1 cellular context compared by ENCODE assay signal in the genomic region with DNA sequence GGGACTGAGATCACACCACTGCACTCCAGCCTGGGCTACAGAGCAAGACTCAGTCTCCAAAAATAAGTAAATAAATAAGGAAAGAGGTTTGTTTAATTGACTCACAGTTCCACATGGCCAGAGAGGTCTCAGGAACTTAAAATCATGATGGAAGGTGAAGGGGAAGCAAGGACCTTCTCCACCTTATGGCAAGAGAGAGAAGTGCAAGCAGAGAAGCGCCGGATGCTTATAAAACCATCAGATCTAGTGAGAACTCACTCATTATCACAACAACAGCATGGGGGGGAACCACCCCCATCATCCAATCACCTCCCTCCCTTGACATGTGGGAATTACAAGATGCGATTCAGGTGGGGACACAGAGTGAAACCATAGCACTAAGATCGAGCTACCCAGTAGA.
TF ChIP-seq lines count a peak whose summit lies in the region.

No MANE protein-coding gene starts in this region.

TF ChIP-seq in IMR-90, 13 proteins besides CTCF, POLR2A, EP300 and RAD21:
- TF ChIP-seq MXI1 (IDR thresholded peaks at IDR 0.05; ENCODE audit: borderline replicate concordance, low read depth, low read length): no peak
- no peak for TF ChIP-seq SMC3 (IDR thresholded peaks at IDR 0.05; ENCODE audit: low read depth, low read length)
- TF ChIP-seq RCOR1 (IDR thresholded peaks at IDR 0.05; ENCODE audit: insufficient replicate concordance, low read length): no peak
- TF ChIP-seq, protein P1, sequence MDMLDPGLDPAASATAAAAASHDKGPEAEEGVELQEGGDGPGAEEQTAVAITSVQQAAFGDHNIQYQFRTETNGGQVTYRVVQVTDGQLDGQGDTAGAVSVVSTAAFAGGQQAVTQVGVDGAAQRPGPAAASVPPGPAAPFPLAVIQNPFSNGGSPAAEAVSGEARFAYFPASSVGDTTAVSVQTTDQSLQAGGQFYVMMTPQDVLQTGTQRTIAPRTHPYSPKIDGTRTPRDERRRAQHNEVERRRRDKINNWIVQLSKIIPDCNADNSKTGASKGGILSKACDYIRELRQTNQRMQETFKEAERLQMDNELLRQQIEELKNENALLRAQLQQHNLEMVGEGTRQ (IDR thresholded peaks at IDR 0.05; ENCODE audit: low read depth, low read length): no peak
- TF ChIP-seq, protein P2, sequence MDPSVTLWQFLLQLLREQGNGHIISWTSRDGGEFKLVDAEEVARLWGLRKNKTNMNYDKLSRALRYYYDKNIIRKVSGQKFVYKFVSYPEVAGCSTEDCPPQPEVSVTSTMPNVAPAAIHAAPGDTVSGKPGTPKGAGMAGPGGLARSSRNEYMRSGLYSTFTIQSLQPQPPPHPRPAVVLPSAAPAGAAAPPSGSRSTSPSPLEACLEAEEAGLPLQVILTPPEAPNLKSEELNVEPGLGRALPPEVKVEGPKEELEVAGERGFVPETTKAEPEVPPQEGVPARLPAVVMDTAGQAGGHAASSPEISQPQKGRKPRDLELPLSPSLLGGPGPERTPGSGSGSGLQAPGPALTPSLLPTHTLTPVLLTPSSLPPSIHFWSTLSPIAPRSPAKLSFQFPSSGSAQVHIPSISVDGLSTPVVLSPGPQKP (IDR thresholded peaks at IDR 0.05; ENCODE audit: borderline replicate concordance, low read depth, low read length): no peak
- no peak for TF ChIP-seq RFX5 (IDR thresholded peaks at IDR 0.05; ENCODE audit: low read depth, low read length)
